16 cellular contexts compared by ENCODE assay signal in the genomic region with DNA sequence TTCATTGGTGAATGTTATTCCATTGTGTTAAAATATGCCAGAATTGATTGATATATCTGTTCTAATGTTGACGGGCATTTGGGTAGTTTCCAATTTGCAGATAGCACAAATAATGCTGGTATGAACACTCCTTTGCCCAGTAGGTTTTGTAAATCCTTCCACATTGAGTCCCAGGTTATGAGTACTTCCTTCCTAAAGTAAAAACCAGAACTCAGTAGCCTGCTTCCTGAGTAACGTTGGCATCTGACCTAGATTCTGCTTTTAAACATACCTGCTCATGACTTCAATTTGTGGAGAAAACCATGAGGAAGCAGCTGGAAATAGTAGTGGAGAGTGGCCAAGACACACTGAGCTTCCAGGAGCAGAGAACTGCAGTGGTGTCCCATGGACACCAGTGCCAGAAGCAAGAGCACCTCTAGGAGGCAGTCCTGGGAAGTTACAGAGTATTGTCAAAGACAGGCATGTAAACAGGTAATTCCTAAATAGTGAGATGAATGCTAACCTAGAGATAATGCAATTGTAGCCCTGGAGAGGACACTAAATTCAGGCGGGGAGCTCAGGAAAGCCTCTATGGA. TPM values are rescaled to one million over a fixed set of nuclear protein-coding genes. Genes with fewer than 3 reads are reported as not detected.
DNase-seq lines count a peak whose midpoint lies in the region; ATAC-seq and TF ChIP-seq lines count a peak whose summit lies in the region.
"Had no signal": no experiment of that assay in that cellular context is flagged by ENCODE, and none has a peak within 500 bp of the region (broad histone marks: within the 10 kb centered on the region; RNA-seq: fewer than 3 reads in every experiment).

No MANE protein-coding gene starts in this region.

- H3K27ac ChIP-seq in Panc1 (ENCODE audit: low read length) (no peak overlapping the region), foreskin keratinocyte (no peak overlapping the region), right cardiac atrium (ENCODE audit: low read length) (no peak overlapping the region)
- H3K27ac ChIP-seq: colonic mucosa, gastroesophageal sphincter had no signal

- CTCF ChIA-PET in Panc1 (lab: Charles Lee): no interaction called here

- H3K27me3 ChIP-seq in Panc1 (ENCODE audit: control insufficient read depth, insufficient read depth, low read length): no peaks in the 10 kb centered on the region
- H3K27me3 ChIP-seq in foreskin keratinocyte: no peaks in the 10 kb centered on the region
- no peaks in the 10 kb centered on the region for H3K27me3 ChIP-seq in right cardiac atrium (ENCODE audit: control insufficient read depth, insufficient read depth)
- H3K27me3 ChIP-seq: colonic mucosa, gastroesophageal sphincter had no signal

- in situ Hi-C loops in Panc1 (cut with HindIII; ENCODE audit: low pct_unique_long_range_greater_than_20kb, low sequenced_read_pairs): no loop called here

- intact Hi-C loops in Panc1 (cut with micrococcal nuclease; ENCODE audit: unreplicated experiment) (no loop called here), right cardiac atrium (cut with DNase I) (no loop called here)

- 66% methylated on average over 3 of the region's 3 CpGs for WGBS in right cardiac atrium

- no peaks in the 10 kb centered on the region for H3K36me3 ChIP-seq in Panc1 (ENCODE audit: control insufficient read depth, insufficient read depth, low read length)
- H3K36me3 ChIP-seq: colonic mucosa, gastroesophageal sphincter had no signal

- no peak for ATAC-seq in Panc1
- no peak for ATAC-seq in foreskin keratinocyte
- ATAC-seq in right cardiac atrium: no peak
- ATAC-seq: gastroesophageal sphincter had no signal

- H3K4me3 ChIP-seq in AG09309 (ENCODE audit: control insufficient read depth, low read depth, low read length) (no peak overlapping the region), Panc1 (ENCODE audit: low read depth in 2 of 2, low read length in 2 of 2) (no peak overlapping the region), foreskin fibroblast (ENCODE audit: low read depth in 1 of 2, low read length in 2 of 2) (no peak overlapping the region), right cardiac atrium (ENCODE audit: low read length) (no peak overlapping the region)
- H3K4me3 ChIP-seq: colonic mucosa, gastroesophageal sphincter had no signal

- DNase-seq in AG09309 (ENCODE audit: low read depth) (no peak), Panc1 (ENCODE audit: low read depth, low spot score) (no peak), foreskin keratinocyte (no peak), foreskin fibroblast (no peak), inferior parietal cortex (ENCODE audit: extremely low spot score) (no peak), right cardiac atrium (no peak)
- DNase-seq in stimulated activated CD4-positive, alpha-beta T cell treated with anti-CD3 and anti-CD28 coated beads, Interleukin-1b, Interleukin-23, amount 100 ng/mL, for 48 hours: no peak
- DNase-seq: colonic mucosa; GDM1; naive B cell; NCI-H1436; NCI-H524; SHP77; stimulated activated naive CD4-positive, alpha-beta T cell treated with Interleukin-2 at 50 U/mL for 16 hours had no signal

- no peaks in the 10 kb centered on the region for H3K4me1 ChIP-seq in Panc1 (ENCODE audit: control insufficient read depth, insufficient read depth, low read length)
- H3K4me1 ChIP-seq in foreskin keratinocyte: no peaks in the 10 kb centered on the region
- H3K4me1 ChIP-seq in right cardiac atrium (ENCODE audit: control insufficient read depth, insufficient read depth, low read length): no peaks in the 10 kb centered on the region
- H3K4me1 ChIP-seq: colonic mucosa, gastroesophageal sphincter had no signal

- BruUV-seq in Panc1 (replicated peaks; lab: Mats Ljungman, UMichigan): no TSS peak

- TF ChIP-seq CTCF in AG09309 (IDR thresholded peaks at IDR 0.05; ENCODE audit: control insufficient read depth, insufficient read depth, low read depth, low read length, missing control alignments): peak; percentile 10
- TF ChIP-seq CTCF in GM12874 (IDR thresholded peaks at IDR 0.05; ENCODE audit: insufficient read depth, low read depth, low read length): 0 out of 2 replicates have a peak, but pooled peaks have one; percentile 14
- peak; percentile 36; the same call in 1 of the 2 replicates for TF ChIP-seq CTCF in Panc1 (IDR thresholded peaks at IDR 0.05)
- TF ChIP-seq CTCF in foreskin keratinocyte (conservative IDR thresholded peaks at IDR 0.05): peak; percentile 42
- TF ChIP-seq CTCF in foreskin fibroblast (IDR thresholded peaks at IDR 0.05; ENCODE audit: low read depth, low read length): no peak

- POLR2A ChIA-PET in Panc1 (lab: Charles Lee): no interaction called here

- H3K9me3 ChIP-seq in Panc1 (ENCODE audit: control insufficient read depth, insufficient read depth, low read depth, low read length) (no peaks in the 10 kb centered on the region), right cardiac atrium (ENCODE audit: control insufficient read depth, low read length) (no peaks in the 10 kb centered on the region)
- H3K9me3 ChIP-seq: colonic mucosa, gastroesophageal sphincter had no signal

RNA-seq across cellular contexts. Expression of gene RASGRF2, which starts 24.3 kb away (rescaled TPM):
- 4.7 TPM for total RNA-seq in Panc1 (2021; ENCODE audit: unreplicated experiment)
- 2.9 TPM for polyA plus RNA-seq in Panc1 (2012; ENCODE audit: insufficient read length)
- total RNA-seq in foreskin keratinocyte: 0.04 TPM in 1 of 2 replicates, not detected in the other
- not detected in 2 replicates for polyA plus RNA-seq in foreskin keratinocyte
- 1 to 10 TPM; 3.0 to 5.0 (median 4.3) TPM for total RNA-seq in right cardiac atrium
- polyA plus RNA-seq in right cardiac atrium: 2.7 TPM
